23 cellular contexts compared by ENCODE assay signal in genomic region chr16:88734361-88734728, GRCh38. TPM values are rescaled to one million over a fixed set of nuclear protein-coding genes. Genes with fewer than 3 reads are reported as not detected.
DNase-seq lines count a peak whose midpoint lies in the region; ATAC-seq and TF ChIP-seq lines count a peak whose summit lies in the region.
"Had no signal": no experiment of that assay in that cellular context is flagged by ENCODE, and none has a peak within 500 bp of the region (broad histone marks: within the 10 kb centered on the region; RNA-seq: fewer than 3 reads in every experiment).

No MANE protein-coding gene starts in this region.

- no peak overlapping the region for H3K4ac ChIP-seq in IMR-90 (ENCODE audit: low read depth, low read length)

- no peak overlapping the region for H3K4me2 ChIP-seq in IMR-90 (ENCODE audit: low read depth, low read length)

- H4K20me1 ChIP-seq in IMR-90 (ENCODE audit: insufficient read depth, low read length): peaks cover 60% of the 10 kb centered on the region

- H4K91ac ChIP-seq in IMR-90 (ENCODE audit: insufficient read depth, low read depth, low read length): no peak overlapping the region

- no peak overlapping the region for H4K8ac ChIP-seq in IMR-90 (ENCODE audit: low read depth in 2 of 2, low read length in 2 of 2)

- 94% methylated on average over 14 of the region's 23 CpGs; no CpG with 5 or more reads in 1 of the 2 experiments for WGBS in IMR-90 (ENCODE audit: extremely low coverage in 2 of 2, insufficient read length in 1 of 2), 2 experiments

- dilution Hi-C loops in IMR-90 (cut with HindIII; ENCODE audit: low sequenced_read_pairs, unreplicated experiment): no loop called here

- H3K4me3 ChIP-seq in IMR-90 (ENCODE audit: insufficient read depth, low read depth, low read length) (no peak overlapping the region), mucosa of descending colon (no peak overlapping the region)
- H3K4me3 ChIP-seq: GM23248 had no signal

- H2AFZ ChIP-seq in IMR-90 (replicated peaks; ENCODE audit: low read length, poor library complexity): no peak overlapping the region
- H2AFZ ChIP-seq: GM23248 had no signal

- ATAC-seq in IMR-90 (ENCODE audit: low read depth): no peak
- ATAC-seq in mucosa of descending colon: peak; percentile 16
- no peak for ATAC-seq in activated CD8-positive, alpha-beta memory T cell treated with anti-CD3 and anti-CD28 coated beads, Interleukin-2, amount 10 ng/mL, durations not matched to agents 7 days and 5 days
- ATAC-seq in HG02642 (IDR thresholded peaks at IDR 0.05; ENCODE audit: poor library complexity, unreplicated experiment): no peak
- ATAC-seq: Right ventricle myocardium inferior had no signal

- POLR2A ChIA-PET in IMR-90 (lab: Charles Lee; ENCODE audit: unreplicated experiment): no interaction called here

- no peaks in the 10 kb centered on the region for H3K27me3 ChIP-seq in IMR-90 (ENCODE audit: control insufficient read depth, insufficient read depth, low read length)

- H3K27ac Mint-ChIP-seq in activated CD8-positive, alpha-beta memory T cell treated with anti-CD3 and anti-CD28 coated beads, Interleukin-2, amount 10 ng/mL, durations not matched to agents 7 days and 5 days: no peak overlapping the region
- H3K27ac Mint-ChIP-seq: CD8-positive, alpha-beta memory T cell; H9; IgD-negative memory B cell had no signal

- H3K4me1 Mint-ChIP-seq in activated CD8-positive, alpha-beta memory T cell treated with anti-CD3 and anti-CD28 coated beads, Interleukin-2, amount 10 ng/mL, durations not matched to agents 7 days and 5 days: no peaks in the 10 kb centered on the region

- DNase-seq in NCI-H345 (lab: John Stamatoyannopoulos, UW): peak; percentile 7
- DNase-seq in NCI-H345 treated with DMSO at 0.1 percent for 48 hours (lab: John Stamatoyannopoulos, UW; ENCODE audit: unreplicated experiment): no peak
- no peak for DNase-seq in IMR-90
- no peak for DNase-seq in mucosa of descending colon
- no peak for DNase-seq in activated CD8-positive, alpha-beta memory T cell treated with anti-CD3 and anti-CD28 coated beads, Interleukin-2, amount 10 ng/mL, durations not matched to agents 7 days and 5 days
- DNase-seq: CD8-positive, alpha-beta memory T cell; DND-41; GM23248; H9; Karpas-422; NCI-H1694; NCI-H2081; NCI-H510A; NCI-H774; OCI-M1; T-helper 9 cell had no signal

- no peak for TF ChIP-seq POLR2A in IMR-90 (IDR thresholded peaks at IDR 0.05; ENCODE audit: low read depth, low read length)

- no peak overlapping the region for H3K14ac ChIP-seq in IMR-90 (replicated peaks; ENCODE audit: low read depth, low read length)

- H3K56ac ChIP-seq in IMR-90 (ENCODE audit: extremely low read depth, insufficient read depth, low read length): no peak overlapping the region

- H2BK120ac ChIP-seq in IMR-90 (ENCODE audit: low read depth, low read length): no peak overlapping the region

- no peaks in the 10 kb centered on the region for H3K9me3 Mint-ChIP-seq in activated CD8-positive, alpha-beta memory T cell treated with anti-CD3 and anti-CD28 coated beads, Interleukin-2, amount 10 ng/mL, durations not matched to agents 7 days and 5 days (ENCODE audit: low read depth)
- H3K9me3 Mint-ChIP-seq: CD8-positive, alpha-beta memory T cell; H9; IgD-negative memory B cell had no signal

- H3K36me3 Mint-ChIP-seq in activated CD8-positive, alpha-beta memory T cell treated with anti-CD3 and anti-CD28 coated beads, Interleukin-2, amount 10 ng/mL, durations not matched to agents 7 days and 5 days: peaks cover 12% of the 10 kb centered on the region

- no peak overlapping the region for H2AK9ac ChIP-seq in IMR-90 (replicated peaks; ENCODE audit: low read depth, low read length, poor library complexity)

- no peak overlapping the region for H3K27ac ChIP-seq in IMR-90 (ENCODE audit: insufficient read depth, low read length)
- H3K27ac ChIP-seq: C4-2B, GM23248 had no signal

- peaks cover 3 to 58% of the 10 kb centered on the region in 2 experiments; a peak in 3 of 4 replicates for H3K79me1 ChIP-seq in IMR-90 (ENCODE audit: low read depth in 1 of 2, low read length in 2 of 2)

- H3K18ac ChIP-seq in IMR-90 (ENCODE audit: low read depth, low read length): no peak overlapping the region

- TF ChIP-seq RAD21 in IMR-90 (IDR thresholded peaks at IDR 0.05; ENCODE audit: low read length): no peak

- no peak overlapping the region for H2BK20ac ChIP-seq in IMR-90 (ENCODE audit: low read depth, low read length)

- TF ChIP-seq CTCF in IMR-90 (conservative IDR thresholded peaks at IDR 0.05; ENCODE audit: low read depth, low read length) (no peak), mucosa of descending colon (IDR thresholded peaks at IDR 0.05) (no peak)

- H2AK5ac ChIP-seq in IMR-90 (ENCODE audit: low read depth, low read length): no peak overlapping the region

- CTCF ChIA-PET in IMR-90 (lab: Yijun Ruan, JAX): no interaction called here
- CTCF ChIA-PET in activated CD8-positive, alpha-beta memory T cell treated with anti-CD3 and anti-CD28 coated beads, Interleukin-2, amount 10 ng/mL, durations not matched to agents 7 days and 5 days (lab: Charles Lee): interaction anchor here (1.1 to 2.4 kb wide), 3 partner anchors 9 to 23 kb away, joined by 3 to 7 read pairs (median 5); no protein-coding TSS in a partner anchor

- in situ Hi-C loops in IMR-90 (cut with MboI; ENCODE audit: low sequenced_read_pairs): no loop called here

- no peaks in the 10 kb centered on the region for H3K9me3 ChIP-seq in IMR-90 (ENCODE audit: control insufficient read depth, insufficient read depth, low read length)
- no peaks in the 10 kb centered on the region for H3K9me3 ChIP-seq in mucosa of descending colon

- intact Hi-C loops in IMR-90 (cut with micrococcal nuclease): no loop called here
- intact Hi-C loops in mucosa of descending colon (cut with DNase I, micrococcal nuclease): no loop called here

- no peaks in the 10 kb centered on the region for H3K27me3 Mint-ChIP-seq in activated CD8-positive, alpha-beta memory T cell treated with anti-CD3 and anti-CD28 coated beads, Interleukin-2, amount 10 ng/mL, durations not matched to agents 7 days and 5 days
- H3K27me3 Mint-ChIP-seq: CD8-positive, alpha-beta memory T cell; IgD-negative memory B cell had no signal

- H3K36me3 ChIP-seq in IMR-90 (ENCODE audit: control insufficient read depth, insufficient read depth, low read length) (peaks cover 68% of the 10 kb centered on the region), mucosa of descending colon (ENCODE audit: low read depth) (no peaks in the 10 kb centered on the region)

- TSS peak; percentile 65 for BruUV-seq in IMR-90 (replicated peaks; lab: Mats Ljungman, UMichigan)

- no peaks in the 10 kb centered on the region for H3K4me1 ChIP-seq in IMR-90 (ENCODE audit: control insufficient read depth, insufficient read depth, low read length)
- H3K4me1 ChIP-seq in mucosa of descending colon (ENCODE audit: low read depth): no peaks in the 10 kb centered on the region

- H3K9ac ChIP-seq in IMR-90 (ENCODE audit: low read depth, low read length): no peak overlapping the region
- H3K9ac ChIP-seq: GM23248 had no signal

- H3K23ac ChIP-seq in IMR-90 (ENCODE audit: low read depth, low read length): no peak overlapping the region

- no peak overlapping the region for H4K5ac ChIP-seq in IMR-90 (ENCODE audit: low read depth, low read length)

- H3K9me1 ChIP-seq in IMR-90 (ENCODE audit: insufficient read depth, low read length): no peaks in the 10 kb centered on the region; the same call in 1 of the 2 replicates

- H2BK15ac ChIP-seq in IMR-90 (ENCODE audit: low read depth, low read length): no peak overlapping the region

- no peak overlapping the region for H2BK5ac ChIP-seq in IMR-90 (ENCODE audit: low read depth, low read length, poor library complexity, severe bottlenecking)

- no peak overlapping the region for H3K4me3 Mint-ChIP-seq in activated CD8-positive, alpha-beta memory T cell treated with anti-CD3 and anti-CD28 coated beads, Interleukin-2, amount 10 ng/mL, durations not matched to agents 7 days and 5 days
- H3K4me3 Mint-ChIP-seq: CD8-positive, alpha-beta memory T cell; H9; IgD-negative memory B cell had no signal

TF ChIP-seq in IMR-90, 13 proteins besides CTCF, POLR2A, EP300 and RAD21 (continues in another document):
- TF ChIP-seq CHD1 (IDR thresholded peaks at IDR 0.05; ENCODE audit: low read depth, low read length) (no peak), BHLHE40 (IDR thresholded peaks at IDR 0.05; ENCODE audit: low read depth, low read length) (no peak), RFX5 (IDR thresholded peaks at IDR 0.05; ENCODE audit: low read depth, low read length) (no peak)

RNA-seq across cellular contexts. Expression of gene CTU2, which starts 28.0 kb away (rescaled TPM):
- 12.8 and 12.9 TPM in 2 replicates for total RNA-seq in IMR-90 (2012; rRNA removed)
- polyA plus RNA-seq in IMR-90 (2012; rRNA removed): 18.4 and 23.4 TPM in 2 replicates
- 16.4 and 19.7 TPM in 2 replicates for polyA plus RNA-seq in IMR-90 (2012; cell fraction: cytosol; rRNA removed)
- polyA plus RNA-seq in IMR-90 (2012; cell fraction: nucleus; rRNA removed; ENCODE audit: low replicate concordance): 25.5 and 154 TPM in 2 replicates
- total RNA-seq in mucosa of descending colon: 10 to 100 TPM in 2 of 3 donors, 1 to 10 TPM in 1; 9.6 to 16.1 (median 13.6) TPM
- total RNA-seq in activated CD8-positive, alpha-beta memory T cell treated with anti-CD3 and anti-CD28 coated beads, Interleukin-2, amount 10 ng/mL, durations not matched to agents 7 days and 5 days: 10 to 100 TPM; 31.1 to 40.0 TPM

RNA-seq across cellular contexts. Expression of gene RNF166, which starts 28.1 kb away (rescaled TPM):
- total RNA-seq in IMR-90 (2012; rRNA removed) (6.9 and 8.1 TPM in 2 replicates), mucosa of descending colon (10 to 100 TPM in 2 of 3 donors, 1 to 10 TPM in 1; 9.5 to 22.8 (median 15.1) TPM)
- polyA plus RNA-seq in IMR-90 (2012; rRNA removed): 17.4 and 24.1 TPM in 2 replicates
- polyA plus RNA-seq in IMR-90 (2012; cell fraction: cytosol; rRNA removed): 13.4 and 20.8 TPM in 2 replicates
- 31.6 and 83.7 TPM in 2 replicates for polyA plus RNA-seq in IMR-90 (2012; cell fraction: nucleus; rRNA removed; ENCODE audit: low replicate concordance)
- total RNA-seq in activated CD8-positive, alpha-beta memory T cell treated with anti-CD3 and anti-CD28 coated beads, Interleukin-2, amount 10 ng/mL, durations not matched to agents 7 days and 5 days: 100 to 1,000 TPM; 124 to 174 TPM

RNA-seq across cellular contexts. Expression of gene SNAI3, which starts 48.0 kb away (rescaled TPM):
- total RNA-seq in IMR-90 (2012; rRNA removed): not detected in 2 replicates
- polyA plus RNA-seq in IMR-90 (2012; rRNA removed): 0.21 and 0.34 TPM in 2 replicates
- 0.19 and 0.21 TPM in 2 replicates for polyA plus RNA-seq in IMR-90 (2012; cell fraction: cytosol; rRNA removed)
- polyA plus RNA-seq in IMR-90 (2012; cell fraction: nucleus; rRNA removed; ENCODE audit: low replicate concordance): 0.11 and 0.23 TPM in 2 replicates
- under 1 TPM; 0.28 to 0.82 (median 0.55) TPM for total RNA-seq in mucosa of descending colon
- 10 to 100 TPM in 1 of 2 experiments, 1 to 10 TPM in 1; 5.6 to 14.1 TPM for total RNA-seq in activated CD8-positive, alpha-beta memory T cell treated with anti-CD3 and anti-CD28 coated beads, Interleukin-2, amount 10 ng/mL, durations not matched to agents 7 days and 5 days
- total RNA-seq: A172, GM23248, M059J, SK-MEL-5 had no signal

RNA-seq across cellular contexts. Expression of gene PIEZO1, which starts 50.7 kb away (rescaled TPM):
- total RNA-seq in IMR-90 (2012; rRNA removed) (36.2 and 48.6 TPM in 2 replicates), mucosa of descending colon (100 to 1,000 TPM in 2 of 3 donors, 10 to 100 TPM in 1; 71.4 to 218 (median 129) TPM)
- polyA plus RNA-seq in IMR-90 (2012; rRNA removed): 372 and 392 TPM in 2 replicates
- polyA plus RNA-seq in IMR-90 (2012; cell fraction: cytosol; rRNA removed): 218 and 326 TPM in 2 replicates
- polyA plus RNA-seq in IMR-90 (2012; cell fraction: nucleus; rRNA removed; ENCODE audit: low replicate concordance): 957 and 2,926 TPM in 2 replicates
- 100 to 1,000 TPM; 269 to 347 TPM for total RNA-seq in activated CD8-positive, alpha-beta memory T cell treated with anti-CD3 and anti-CD28 coated beads, Interleukin-2, amount 10 ng/mL, durations not matched to agents 7 days and 5 days

Comparison
In these comparisons a context has a peak if more than half of its experiments do, and no peak if none do; other contexts are left out.
1. RNA of gene RNF166, which starts 28.1 kb away (total RNA-seq): 124 to 174 TPM in activated CD8-positive, alpha-beta memory T cell treated with anti-CD3 and anti-CD28 coated beads, Interleukin-2, amount 10 ng/mL, durations not matched to agents 7 days and 5 days; 9.5 to 22.8 TPM in mucosa of descending colon and 6.9 to 8.1 TPM in IMR-90; every median in the first group is over 4 times any median in the second.